ENCODE assay signal across 19 cellular contexts in the genomic region with DNA sequence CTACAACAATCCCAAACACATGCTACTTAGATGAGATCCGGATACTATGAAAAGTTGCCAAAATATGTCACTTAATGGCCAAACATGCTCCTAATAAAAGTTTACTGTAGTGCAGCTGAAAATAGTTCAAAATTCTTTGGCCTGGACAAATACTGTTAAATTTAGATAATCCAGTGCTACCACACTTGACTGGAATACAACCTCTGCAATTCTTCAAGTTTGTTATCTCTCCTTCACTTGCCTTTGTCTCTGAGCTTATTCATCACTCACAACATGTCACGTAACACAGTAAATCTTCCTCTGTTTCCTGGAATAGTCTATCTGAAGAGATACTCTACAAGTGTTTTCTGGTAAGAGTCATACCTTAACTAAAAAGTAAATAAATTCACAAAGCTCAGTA. TPM values are rescaled to one million over a fixed set of nuclear protein-coding genes. Genes with fewer than 3 reads are reported as not detected.
A peak's percentile ranks its signal among the peaks of the same experiment; 100 is the strongest.
DNase-seq lines count a peak whose midpoint lies in the region; TF ChIP-seq lines count a peak whose summit lies in the region.
"Had no signal": no experiment of that assay in that cellular context is flagged by ENCODE, and none has a peak within 500 bp of the region (broad histone marks: within the 10 kb centered on the region; RNA-seq: fewer than 3 reads in every experiment).

No MANE protein-coding gene starts in this region.

- H3K4me2 ChIP-seq in mesenchymal stem cell (ENCODE audit: low read length, poor library complexity, severe bottlenecking), result no peak overlapping the region

- peaks cover 5% of the 10 kb centered on the region for H3K79me1 ChIP-seq in mesenchymal stem cell (replicated peaks; ENCODE audit: low read length, poor library complexity, severe bottlenecking)

- 28% methylated on average over 2 of the region's 2 CpGs for WGBS in esophagus muscularis mucosa
- WGBS in mesenchymal stem cell, result 67% methylated on average over 1 of the region's 2 CpGs

- no peak for TF ChIP-seq POLR2A in esophagus muscularis mucosa (IDR thresholded peaks at IDR 0.05; ENCODE audit: low read depth)

- H3K14ac ChIP-seq in mesenchymal stem cell (ENCODE audit: low read length in 2 of 2), result no peak overlapping the region

- no peak overlapping the region for H2BK5ac ChIP-seq in mesenchymal stem cell (ENCODE audit: low read depth, low read length, poor library complexity, severe bottlenecking)

- H3K27me3 ChIP-seq in esophagus muscularis mucosa (no peaks in the 10 kb centered on the region), mesenchymal stem cell (ENCODE audit: control insufficient read depth in 1 of 2, insufficient read depth in 1 of 2, low read length in 2 of 2) (no peaks in the 10 kb centered on the region)

- H2BK15ac ChIP-seq in mesenchymal stem cell (ENCODE audit: low read depth, poor library complexity, severe bottlenecking), result no peak overlapping the region

- peaks cover 42% of the 10 kb centered on the region for H3K4me1 Mint-ChIP-seq in activated T-cell treated with anti-CD3 and anti-CD28 coated beads, Interleukin-2, amount 50 U/mL, for 24 hours (ENCODE audit: low read depth)

- no peak overlapping the region for H3K9ac ChIP-seq in mesenchymal stem cell (ENCODE audit: low read length)

- peaks cover 2% of the 10 kb centered on the region for H3K9me3 Mint-ChIP-seq in activated T-cell treated with anti-CD3 and anti-CD28 coated beads, Interleukin-2, amount 50 U/mL, for 24 hours
- H3K9me3 Mint-ChIP-seq: CD4-positive, alpha-beta T cell; natural killer cell had no signal

- H3K23ac ChIP-seq in mesenchymal stem cell (ENCODE audit: low read length in 2 of 2), result no peak overlapping the region

- H3K36me3 ChIP-seq in esophagus muscularis mucosa, result no peaks in the 10 kb centered on the region
- no peaks in the 10 kb centered on the region for H3K36me3 ChIP-seq in mesenchymal stem cell (ENCODE audit: control insufficient read depth in 1 of 2, insufficient read depth in 2 of 2, low read depth in 1 of 2, low read length in 2 of 2)
- H3K36me3 ChIP-seq: prostate gland had no signal

- no peak overlapping the region for H3K27ac Mint-ChIP-seq in activated T-cell treated with anti-CD3 and anti-CD28 coated beads, Interleukin-2, amount 50 U/mL, for 24 hours
- H3K27ac Mint-ChIP-seq: CD4-positive, alpha-beta T cell; natural killer cell had no signal

- H3K9me3 ChIP-seq in esophagus muscularis mucosa (no peaks in the 10 kb centered on the region), mesenchymal stem cell (ENCODE audit: control insufficient read depth, low read length) (no peaks in the 10 kb centered on the region)
- H3K9me3 ChIP-seq: prostate gland had no signal

- H2AK5ac ChIP-seq in mesenchymal stem cell (ENCODE audit: low read length, severe bottlenecking), result no peak overlapping the region

- peaks cover 36% of the 10 kb centered on the region for H3K36me3 Mint-ChIP-seq in activated T-cell treated with anti-CD3 and anti-CD28 coated beads, Interleukin-2, amount 50 U/mL, for 24 hours (ENCODE audit: low read depth)
- H3K36me3 Mint-ChIP-seq: natural killer cell had no signal

- no peak overlapping the region for H2AFZ ChIP-seq in mesenchymal stem cell (ENCODE audit: low read depth, low read length)

- H2BK120ac ChIP-seq in mesenchymal stem cell (ENCODE audit: low read depth, low read length), result no peak overlapping the region

- no peaks in the 10 kb centered on the region for H3K27me3 Mint-ChIP-seq in activated T-cell treated with anti-CD3 and anti-CD28 coated beads, Interleukin-2, amount 50 U/mL, for 24 hours
- H3K27me3 Mint-ChIP-seq: CD4-positive, alpha-beta T cell had no signal

- H4K8ac ChIP-seq in mesenchymal stem cell (ENCODE audit: low read length), result no peak overlapping the region

- no peak overlapping the region for H3K18ac ChIP-seq in mesenchymal stem cell (ENCODE audit: low read depth in 1 of 2, low read length in 2 of 2)

- no peak overlapping the region for H3K4me3 Mint-ChIP-seq in activated T-cell treated with anti-CD3 and anti-CD28 coated beads, Interleukin-2, amount 50 U/mL, for 24 hours
- H3K4me3 Mint-ChIP-seq: CD4-positive, alpha-beta T cell; natural killer cell had no signal

- H2BK12ac ChIP-seq in mesenchymal stem cell (ENCODE audit: low read length in 2 of 2), result no peak overlapping the region

- H3K27ac ChIP-seq in esophagus muscularis mucosa (replicated peaks in 1 of 4) (peak overlapping the region; percentile 9 to 52 (median 37)), mesenchymal stem cell (ENCODE audit: low read length, poor library complexity, severe bottlenecking) (no peak overlapping the region)
- H3K27ac ChIP-seq: prostate gland had no signal

- H3K4ac ChIP-seq in mesenchymal stem cell (ENCODE audit: low read depth in 1 of 2, low read length in 2 of 2), result no peak overlapping the region

- peaks cover 0 to 33% (median 22%) of the 10 kb centered on the region in 4 donors for H3K4me1 ChIP-seq in esophagus muscularis mucosa
- H3K4me1 ChIP-seq in mesenchymal stem cell (ENCODE audit: control insufficient read depth, insufficient read depth, low read depth, low read length), result no peaks in the 10 kb centered on the region
- H3K4me1 ChIP-seq: prostate gland had no signal

- H3K4me3 ChIP-seq in esophagus muscularis mucosa, result no peak overlapping the region
- H3K4me3 ChIP-seq in mesenchymal stem cell (ENCODE audit: insufficient read depth in 1 of 2, low read depth in 1 of 2, low read length in 2 of 2), result no peak overlapping the region
- H3K4me3 ChIP-seq: prostate gland had no signal

- DNase-seq in NCI-H2029 treated with DMSO at 0.1 percent for 48 hours (lab: John Stamatoyannopoulos, UW) (peak; percentile 29), NCI-H2029 (lab: John Stamatoyannopoulos, UW) (no peak), esophagus muscularis mucosa (ENCODE audit: extremely low spot score) (no peak), mesenchymal stem cell (peak; percentile 37), HPDE6-E6E7 (ENCODE audit: extremely low spot score) (no peak), kidney tubule cell (ENCODE audit: low spot score) (no peak)
- no peak for DNase-seq in activated CD8-positive, alpha-beta memory T cell treated with anti-CD3 and anti-CD28 coated beads, Interleukin-2, amount 50 U/mL, for 48 hours
- DNase-seq in activated T-cell treated with anti-CD3 and anti-CD28 coated beads, Interleukin-2, amount 50 U/mL, for 24 hours, result no peak
- DNase-seq: 8988T; activated CD8-positive, alpha-beta memory T cell treated with anti-CD3 and anti-CD28 coated beads for 24 hours; activated effector memory CD4-positive, alpha-beta T cell treated with Interleukin-2 at 50 U/mL for 16 hours; aorta; CD4-positive, alpha-beta T cell; hippocampal formation; Karpas-422; natural killer cell; NCI-H1436 treated with DMSO at 0.1 percent for 48 hours; NCI-H446 had no signal

- no peak overlapping the region for H4K91ac ChIP-seq in mesenchymal stem cell (ENCODE audit: low read length)

- intact Hi-C loops in esophagus muscularis mucosa (cut with DNase I), result no loop called here

- no peak for TF ChIP-seq EP300 in esophagus muscularis mucosa (IDR thresholded peaks at IDR 0.05)

- no peak for TF ChIP-seq CTCF in esophagus muscularis mucosa (IDR thresholded peaks at IDR 0.05)

RNA-seq across cellular contexts. Expression of a gene that starts 10.5 kb away (rescaled TPM):
- total RNA-seq in esophagus muscularis mucosa, result 100 to 1,000 TPM; 262 to 431 (median 319) TPM
- 6.9 TPM for polyA plus RNA-seq in mesenchymal stem cell (2013, experiment 1 of 2)
- polyA plus RNA-seq in mesenchymal stem cell (2013, experiment 2 of 2), result 6.7 TPM
- total RNA-seq: CD4-positive, alpha-beta T cell; natural killer cell had no signal

Comparison
In these comparisons a context has a peak if more than half of its experiments do, and no peak if none do; other contexts are left out.
1. DNase-seq: peak in NCI-H2029 treated with DMSO at 0.1 percent for 48 hours (single experiment) and mesenchymal stem cell (single experiment); none in NCI-H2029 (single experiment), esophagus muscularis mucosa (single experiment), HPDE6-E6E7 (single experiment), kidney tubule cell (single experiment), activated CD8-positive, alpha-beta memory T cell treated with anti-CD3 and anti-CD28 coated beads, Interleukin-2, amount 50 U/mL, for 48 hours (single experiment) and activated T-cell treated with anti-CD3 and anti-CD28 coated beads, Interleukin-2, amount 50 U/mL, for 24 hours (single experiment).